ENCODE assay signal across 8 cellular contexts in the genomic region with DNA sequence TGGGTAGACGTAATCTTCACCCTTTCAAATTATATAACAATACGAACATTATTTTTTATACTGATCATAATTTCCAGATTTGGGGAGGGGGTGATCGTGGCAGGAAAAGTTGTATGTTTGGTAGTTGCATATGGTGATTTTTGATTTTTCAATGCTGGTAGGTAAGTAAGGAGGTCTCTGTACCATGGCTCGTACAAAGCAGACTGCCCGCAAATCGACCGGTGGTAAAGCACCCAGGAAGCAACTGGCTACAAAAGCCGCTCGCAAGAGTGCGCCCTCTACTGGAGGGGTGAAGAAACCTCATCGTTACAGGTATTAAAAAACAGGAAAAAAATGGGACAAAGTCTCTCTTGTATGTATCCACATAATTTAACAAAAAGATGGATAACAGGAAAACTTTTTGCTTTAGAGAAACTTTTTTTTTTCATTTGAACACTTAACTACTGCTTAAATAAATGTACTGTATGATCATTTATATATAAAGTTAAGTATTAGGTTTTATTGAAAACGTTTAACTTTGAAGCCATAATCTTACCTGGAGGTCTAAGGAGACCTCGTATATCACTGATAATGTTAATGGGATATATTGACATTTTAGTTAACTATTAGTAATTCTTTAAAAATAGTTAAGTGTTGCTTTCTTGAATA. TPM values are rescaled to one million over a fixed set of nuclear protein-coding genes. Genes with fewer than 3 reads are reported as not detected.
DNase-seq lines count a peak whose midpoint lies in the region; ATAC-seq and TF ChIP-seq lines count a peak whose summit lies in the region.

No MANE protein-coding gene starts in this region.

- in situ Hi-C loops in GM13976 (cut with MboI; ENCODE audit: low sequenced_read_pairs, unreplicated experiment): no loop called here

- H3K9ac ChIP-seq in mucosa of rectum (ENCODE audit: low read depth in 1 of 2, low read length in 2 of 2): peak overlapping the region; percentile 97 to 99

- TF ChIP-seq CTCF in BJ (IDR thresholded peaks at IDR 0.05; ENCODE audit: insufficient read depth, low read depth, low read length) (peak; percentile 74), GM13976 (IDR thresholded peaks at IDR 0.05; ENCODE audit: borderline replicate concordance, control extremely low read depth, extremely low read depth, insufficient read depth, missing control alignments) (peak; percentile 49), RWPE2 (IDR thresholded peaks at IDR 0.05; ENCODE audit: poor library complexity, severe bottlenecking) (peak; percentile 83)

- H3K9me3 ChIP-seq in RWPE2 (ENCODE audit: severe bottlenecking): no peaks in the 10 kb centered on the region
- no peaks in the 10 kb centered on the region for H3K9me3 ChIP-seq in mucosa of rectum (ENCODE audit: control insufficient read depth in 2 of 2, low read length in 2 of 2)

- H3K4me3 ChIP-seq in BJ (ENCODE audit: low read depth, low read length) (peak overlapping the region; percentile 55), RWPE2 (ENCODE audit: severe bottlenecking) (peak overlapping the region; percentile 88), mucosa of rectum (ENCODE audit: low read length in 2 of 2) (peak overlapping the region; percentile 94)

- DNase-seq in BJ (ENCODE audit: low read depth) (no peak), GM13976 (ENCODE audit: low spot score) (no peak), RWPE2 (ENCODE audit: low spot score) (no peak)
- no peak for DNase-seq in NK-92 treated with Interleukin-12 subunit alpha and Interleukin-12 subunit beta, amount 100 ng/mL, for 24 hours (lab: John Stamatoyannopoulos, UW)

- no peaks in the 10 kb centered on the region for H3K27me3 ChIP-seq in BJ (ENCODE audit: control insufficient read depth, insufficient read depth, low read length)
- H3K27me3 ChIP-seq in RWPE2 (ENCODE audit: insufficient read depth, poor library complexity, severe bottlenecking): no peaks in the 10 kb centered on the region
- no peaks in the 10 kb centered on the region for H3K27me3 ChIP-seq in mucosa of rectum (ENCODE audit: control insufficient read depth in 2 of 2, insufficient read depth in 2 of 2, low read length in 2 of 2)

- POLR2A ChIA-PET in BJ (lab: Charles Lee): no interaction called here

- CTCF ChIA-PET in BJ (lab: Yijun Ruan, JAX): interaction anchor here (0.5 to 3.2 kb wide), 41 partner anchors 9 to 608 kb away, joined by 3 to 52 read pairs (median 4); no protein-coding TSS in a partner anchor

- no peaks in the 10 kb centered on the region for H3K4me1 ChIP-seq in RWPE2 (ENCODE audit: insufficient read depth, poor library complexity, severe bottlenecking)
- peaks cover 21 to 36% of the 10 kb centered on the region in 2 donors for H3K4me1 ChIP-seq in mucosa of rectum (ENCODE audit: control insufficient read depth in 2 of 2, insufficient read depth in 2 of 2, low read length in 2 of 2)

- ATAC-seq in RWPE2 (ENCODE audit: low read depth) (no peak), HG02642 (IDR thresholded peaks at IDR 0.05; ENCODE audit: poor library complexity, unreplicated experiment) (no peak), GM18870 (IDR thresholded peaks at IDR 0.05; ENCODE audit: unreplicated experiment) (no peak)

- H3K36me3 ChIP-seq in BJ (ENCODE audit: control insufficient read depth, insufficient read depth, low read length) (peaks cover 3% of the 10 kb centered on the region; the same call in 1 of the 2 replicates), RWPE2 (ENCODE audit: low read depth) (peaks cover 48% of the 10 kb centered on the region), mucosa of rectum (ENCODE audit: control insufficient read depth in 2 of 2, insufficient read depth in 2 of 2, low read length in 2 of 2) (peaks cover 25 to 27% of the 10 kb centered on the region in 2 donors)

- H3K27ac ChIP-seq in RWPE2 (ENCODE audit: poor library complexity, severe bottlenecking) (peak overlapping the region; percentile 88), cingulate gyrus (ENCODE audit: low read depth, low read length) (peak overlapping the region; percentile 83), mucosa of rectum (ENCODE audit: low read depth in 2 of 2, low read length in 2 of 2) (peak overlapping the region; percentile 99)

RNA-seq across cellular contexts. Expression of a gene that starts 1.8 kb away (rescaled TPM):
- 164 and 168 TPM in 2 replicates for polyA plus RNA-seq in BJ (2011; rRNA removed)
- 26.5 and 32.5 TPM in 2 replicates for polyA minus RNA-seq in BJ (2011; rRNA and poly(A)+ RNA removed)
